In genomic region chr14:39102265-39102968, GRCh38 we compare ENCODE assay signal across 8 cellular contexts. TPM values are rescaled to one million over a fixed set of nuclear protein-coding genes. Genes with fewer than 3 reads are reported as not detected.
DNase-seq lines count a peak whose midpoint lies in the region; ATAC-seq and TF ChIP-seq lines count a peak whose summit lies in the region.

No MANE protein-coding gene starts in this region.

- H3K36me3 Mint-ChIP-seq in activated naive CD8-positive, alpha-beta T cell treated with anti-CD3 and anti-CD28 coated beads for 36 hours = peaks cover 13% of the 10 kb centered on the region
- H3K36me3 Mint-ChIP-seq in progenitor cell of endocrine pancreas (ENCODE audit: insufficient read depth) = peaks cover 3% of the 10 kb centered on the region

- ATAC-seq in GM21723 (IDR thresholded peaks at IDR 0.05; ENCODE audit: unreplicated experiment) = peak; percentile 17

- H3K4me3 Mint-ChIP-seq in activated naive CD8-positive, alpha-beta T cell treated with anti-CD3 and anti-CD28 coated beads for 36 hours = peak overlapping the region; percentile 96
- H3K4me3 Mint-ChIP-seq in progenitor cell of endocrine pancreas (ENCODE audit: low read depth) = peak overlapping the region; percentile 90

- H3K4me1 Mint-ChIP-seq in activated naive CD8-positive, alpha-beta T cell treated with anti-CD3 and anti-CD28 coated beads for 36 hours = peaks cover 47% of the 10 kb centered on the region
- peaks cover 20% of the 10 kb centered on the region for H3K4me1 Mint-ChIP-seq in progenitor cell of endocrine pancreas (ENCODE audit: low read depth)

- H3K27ac Mint-ChIP-seq in activated naive CD8-positive, alpha-beta T cell treated with anti-CD3 and anti-CD28 coated beads for 36 hours = peak overlapping the region; percentile 85
- H3K27ac Mint-ChIP-seq in progenitor cell of endocrine pancreas = peak overlapping the region; percentile 98

- no peaks in the 10 kb centered on the region for H3K27me3 Mint-ChIP-seq in activated naive CD8-positive, alpha-beta T cell treated with anti-CD3 and anti-CD28 coated beads for 36 hours
- no peaks in the 10 kb centered on the region for H3K27me3 Mint-ChIP-seq in progenitor cell of endocrine pancreas

- H3K9me3 Mint-ChIP-seq in activated naive CD8-positive, alpha-beta T cell treated with anti-CD3 and anti-CD28 coated beads for 36 hours = no peaks in the 10 kb centered on the region
- no peaks in the 10 kb centered on the region for H3K9me3 Mint-ChIP-seq in progenitor cell of endocrine pancreas (ENCODE audit: low read depth)

- TF ChIP-seq CTCF in left ventricle myocardium inferior (IDR thresholded peaks at IDR 0.05; ENCODE audit: borderline replicate concordance) (no peak), progenitor cell of endocrine pancreas (IDR thresholded peaks at IDR 0.05; ENCODE audit: unreplicated experiment) (no peak)

- no peaks in the 10 kb centered on the region for H3K27me3 ChIP-seq in left ventricle myocardium inferior (ENCODE audit: low read depth)

- intact Hi-C loops in left ventricle myocardium inferior (cut with micrococcal nuclease) = no loop called here

- H3K4me1 ChIP-seq in left ventricle myocardium inferior = peaks cover 70% of the 10 kb centered on the region

- H3K36me3 ChIP-seq in KOPT-K1 (ENCODE audit: insufficient read depth, low read length) (no peaks in the 10 kb centered on the region), left ventricle myocardium inferior (no peaks in the 10 kb centered on the region)

- H3K4me3 ChIP-seq in left ventricle myocardium inferior = peak overlapping the region; percentile 95

- H3K27ac ChIP-seq in KOPT-K1 (ENCODE audit: low read depth, low read length, poor library complexity, severe bottlenecking) (peak overlapping the region; percentile 83), left ventricle myocardium inferior (replicated peaks) (peak overlapping the region; percentile 97)

- H3K9me3 ChIP-seq in KOPT-K1 (ENCODE audit: insufficient read depth, low read length, poor library complexity, severe bottlenecking) (no peaks in the 10 kb centered on the region), left ventricle myocardium inferior (replicated peaks) (no peaks in the 10 kb centered on the region)

- peak; percentile 15 for DNase-seq in NCI-H2171 treated with DMSO at 0.1 percent for 48 hours (lab: John Stamatoyannopoulos, UW)
- DNase-seq in NCI-H2171 (lab: John Stamatoyannopoulos, UW) = no peak
- DNase-seq in activated naive CD8-positive, alpha-beta T cell treated with anti-CD3 and anti-CD28 coated beads for 36 hours = no peak
- DNase-seq in left ventricle myocardium inferior = peak; percentile 20
- DNase-seq in progenitor cell of endocrine pancreas (ENCODE audit: low spot score, unreplicated experiment) = no peak
- no peak for DNase-seq in stimulated activated CD4-positive, alpha-beta T cell treated with anti-CD3 and anti-CD28 coated beads, Interleukin-1b, Interleukin-23, amount 100 ng/mL, for 48 hours

RNA-seq across cellular contexts. Expression of gene SEC23A, which starts 0.6 kb away (rescaled TPM):
- total RNA-seq in activated naive CD8-positive, alpha-beta T cell treated with anti-CD3 and anti-CD28 coated beads for 36 hours = 10 to 100 TPM; 36.3 to 38.1 TPM
- total RNA-seq in left ventricle myocardium inferior (75.0 TPM), progenitor cell of endocrine pancreas (61.9 and 69.5 TPM in 2 replicates)

RNA-seq across cellular contexts. Expression of gene GEMIN2, which starts 11.7 kb away (rescaled TPM):
- 10 to 100 TPM; 25.8 to 26.4 TPM for total RNA-seq in activated naive CD8-positive, alpha-beta T cell treated with anti-CD3 and anti-CD28 coated beads for 36 hours
- total RNA-seq in left ventricle myocardium inferior (6.5 TPM), progenitor cell of endocrine pancreas (23.7 and 24.3 TPM in 2 replicates)

Comparison
In these comparisons a context has a peak if more than half of its experiments do, and no peak if none do; other contexts are left out.
1. DNase-seq: peak in NCI-H2171 treated with DMSO at 0.1 percent for 48 hours (single experiment) and left ventricle myocardium inferior (single experiment); none in NCI-H2171 (single experiment), activated naive CD8-positive, alpha-beta T cell treated with anti-CD3 and anti-CD28 coated beads for 36 hours (single experiment), progenitor cell of endocrine pancreas (single experiment) and stimulated activated CD4-positive, alpha-beta T cell treated with anti-CD3 and anti-CD28 coated beads, Interleukin-1b, Interleukin-23, amount 100 ng/mL, for 48 hours (single experiment).